In genomic region chr6:21588812-21589811, GRCh38 we compare ENCODE assay signal across 8 cellular contexts. TPM values are rescaled to one million over a fixed set of nuclear protein-coding genes. Genes with fewer than 3 reads are reported as not detected.
A peak's percentile ranks its signal among the peaks of the same experiment; 100 is the strongest.
DNase-seq lines count a peak whose midpoint lies in the region; ATAC-seq lines count a peak whose summit lies in the region.

No MANE protein-coding gene starts in this region.

- peak; percentile 37 for DNase-seq in NK-92 treated with Interleukin-12 subunit alpha and Interleukin-12 subunit beta, amount 100 ng/mL, for 24 hours (lab: John Stamatoyannopoulos, UW)
- DNase-seq in NK-92 (lab: John Stamatoyannopoulos, UW; ENCODE audit: unreplicated experiment) (no peak), NCI-H187 treated with DMSO at 0.1 percent for 48 hours (lab: John Stamatoyannopoulos, UW) (peak; percentile 59), T-helper 9 cell (peak; percentile 69), astrocyte of the hippocampus (ENCODE audit: low read depth, low spot score) (peak; percentile 95), hypothalamus (lab: John Stamatoyannopoulos, UW) (peak in 50 of 51 donors; percentile 25 to 89 (median 70)), sciatic nerve (ENCODE audit: low spot score) (peak; percentile 95)

- intact Hi-C loops in sciatic nerve (cut with DNase I) = no loop called here

- ATAC-seq in HG02943 (IDR thresholded peaks at IDR 0.05; ENCODE audit: low read depth, unreplicated experiment) = peak; percentile 28
- ATAC-seq in sciatic nerve = peak; percentile 76

RNA-seq across cellular contexts. Expression of gene SOX4, which starts 4.4 kb away (rescaled TPM):
- 18.6 TPM for total RNA-seq in sciatic nerve
